In the genomic region with DNA sequence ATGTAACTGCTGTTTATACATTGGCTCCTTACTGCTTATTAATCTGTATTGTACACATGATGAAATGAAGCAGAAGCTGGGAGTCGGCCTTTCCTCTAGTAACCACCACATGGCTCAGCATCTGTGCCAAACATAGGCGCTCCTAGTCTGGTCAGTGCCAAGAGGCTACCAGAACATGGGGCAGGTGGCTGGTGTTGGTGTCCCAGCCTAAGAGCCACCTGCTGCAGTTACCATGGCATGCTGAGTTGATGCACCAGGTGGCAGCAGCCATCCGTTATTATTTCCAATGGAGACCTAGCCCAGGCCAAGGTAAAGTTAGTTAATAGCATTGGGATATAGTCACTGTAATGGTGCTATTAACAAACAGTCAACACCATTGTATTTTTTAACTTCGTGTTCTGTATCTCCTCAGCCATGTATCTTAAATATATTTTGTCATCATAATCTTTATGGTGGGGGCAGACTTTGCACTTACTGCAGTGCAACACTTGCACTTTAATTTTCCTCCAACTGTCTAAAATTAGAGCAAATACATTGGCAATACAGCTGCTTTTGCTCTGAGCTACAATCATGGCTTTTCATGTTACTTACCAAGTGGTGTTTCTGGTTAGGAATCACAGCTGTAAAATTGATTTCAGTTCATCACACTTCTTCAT, we compare ENCODE assay signal across 1 cellular context.
TF ChIP-seq lines count a peak whose summit lies in the region.

No MANE protein-coding gene starts in this region.

TF ChIP-seq in K562, 482 proteins besides CTCF, POLR2A, EP300 and RAD21 (continued from another document):
- TF ChIP-seq, protein P1, sequence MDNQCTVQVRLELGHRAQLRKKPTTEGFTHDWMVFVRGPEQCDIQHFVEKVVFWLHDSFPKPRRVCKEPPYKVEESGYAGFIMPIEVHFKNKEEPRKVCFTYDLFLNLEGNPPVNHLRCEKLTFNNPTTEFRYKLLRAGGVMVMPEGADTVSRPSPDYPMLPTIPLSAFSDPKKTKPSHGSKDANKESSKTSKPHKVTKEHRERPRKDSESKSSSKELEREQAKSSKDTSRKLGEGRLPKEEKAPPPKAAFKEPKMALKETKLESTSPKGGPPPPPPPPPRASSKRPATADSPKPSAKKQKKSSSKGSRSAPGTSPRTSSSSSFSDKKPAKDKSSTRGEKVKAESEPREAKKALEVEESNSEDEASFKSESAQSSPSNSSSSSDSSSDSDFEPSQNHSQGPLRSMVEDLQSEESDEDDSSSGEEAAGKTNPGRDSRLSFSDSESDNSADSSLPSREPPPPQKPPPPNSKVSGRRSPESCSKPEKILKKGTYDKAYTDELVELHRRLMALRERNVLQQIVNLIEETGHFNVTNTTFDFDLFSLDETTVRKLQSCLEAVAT (IDR thresholded peaks at IDR 0.05) = no peak
- TF ChIP-seq, protein P2, sequence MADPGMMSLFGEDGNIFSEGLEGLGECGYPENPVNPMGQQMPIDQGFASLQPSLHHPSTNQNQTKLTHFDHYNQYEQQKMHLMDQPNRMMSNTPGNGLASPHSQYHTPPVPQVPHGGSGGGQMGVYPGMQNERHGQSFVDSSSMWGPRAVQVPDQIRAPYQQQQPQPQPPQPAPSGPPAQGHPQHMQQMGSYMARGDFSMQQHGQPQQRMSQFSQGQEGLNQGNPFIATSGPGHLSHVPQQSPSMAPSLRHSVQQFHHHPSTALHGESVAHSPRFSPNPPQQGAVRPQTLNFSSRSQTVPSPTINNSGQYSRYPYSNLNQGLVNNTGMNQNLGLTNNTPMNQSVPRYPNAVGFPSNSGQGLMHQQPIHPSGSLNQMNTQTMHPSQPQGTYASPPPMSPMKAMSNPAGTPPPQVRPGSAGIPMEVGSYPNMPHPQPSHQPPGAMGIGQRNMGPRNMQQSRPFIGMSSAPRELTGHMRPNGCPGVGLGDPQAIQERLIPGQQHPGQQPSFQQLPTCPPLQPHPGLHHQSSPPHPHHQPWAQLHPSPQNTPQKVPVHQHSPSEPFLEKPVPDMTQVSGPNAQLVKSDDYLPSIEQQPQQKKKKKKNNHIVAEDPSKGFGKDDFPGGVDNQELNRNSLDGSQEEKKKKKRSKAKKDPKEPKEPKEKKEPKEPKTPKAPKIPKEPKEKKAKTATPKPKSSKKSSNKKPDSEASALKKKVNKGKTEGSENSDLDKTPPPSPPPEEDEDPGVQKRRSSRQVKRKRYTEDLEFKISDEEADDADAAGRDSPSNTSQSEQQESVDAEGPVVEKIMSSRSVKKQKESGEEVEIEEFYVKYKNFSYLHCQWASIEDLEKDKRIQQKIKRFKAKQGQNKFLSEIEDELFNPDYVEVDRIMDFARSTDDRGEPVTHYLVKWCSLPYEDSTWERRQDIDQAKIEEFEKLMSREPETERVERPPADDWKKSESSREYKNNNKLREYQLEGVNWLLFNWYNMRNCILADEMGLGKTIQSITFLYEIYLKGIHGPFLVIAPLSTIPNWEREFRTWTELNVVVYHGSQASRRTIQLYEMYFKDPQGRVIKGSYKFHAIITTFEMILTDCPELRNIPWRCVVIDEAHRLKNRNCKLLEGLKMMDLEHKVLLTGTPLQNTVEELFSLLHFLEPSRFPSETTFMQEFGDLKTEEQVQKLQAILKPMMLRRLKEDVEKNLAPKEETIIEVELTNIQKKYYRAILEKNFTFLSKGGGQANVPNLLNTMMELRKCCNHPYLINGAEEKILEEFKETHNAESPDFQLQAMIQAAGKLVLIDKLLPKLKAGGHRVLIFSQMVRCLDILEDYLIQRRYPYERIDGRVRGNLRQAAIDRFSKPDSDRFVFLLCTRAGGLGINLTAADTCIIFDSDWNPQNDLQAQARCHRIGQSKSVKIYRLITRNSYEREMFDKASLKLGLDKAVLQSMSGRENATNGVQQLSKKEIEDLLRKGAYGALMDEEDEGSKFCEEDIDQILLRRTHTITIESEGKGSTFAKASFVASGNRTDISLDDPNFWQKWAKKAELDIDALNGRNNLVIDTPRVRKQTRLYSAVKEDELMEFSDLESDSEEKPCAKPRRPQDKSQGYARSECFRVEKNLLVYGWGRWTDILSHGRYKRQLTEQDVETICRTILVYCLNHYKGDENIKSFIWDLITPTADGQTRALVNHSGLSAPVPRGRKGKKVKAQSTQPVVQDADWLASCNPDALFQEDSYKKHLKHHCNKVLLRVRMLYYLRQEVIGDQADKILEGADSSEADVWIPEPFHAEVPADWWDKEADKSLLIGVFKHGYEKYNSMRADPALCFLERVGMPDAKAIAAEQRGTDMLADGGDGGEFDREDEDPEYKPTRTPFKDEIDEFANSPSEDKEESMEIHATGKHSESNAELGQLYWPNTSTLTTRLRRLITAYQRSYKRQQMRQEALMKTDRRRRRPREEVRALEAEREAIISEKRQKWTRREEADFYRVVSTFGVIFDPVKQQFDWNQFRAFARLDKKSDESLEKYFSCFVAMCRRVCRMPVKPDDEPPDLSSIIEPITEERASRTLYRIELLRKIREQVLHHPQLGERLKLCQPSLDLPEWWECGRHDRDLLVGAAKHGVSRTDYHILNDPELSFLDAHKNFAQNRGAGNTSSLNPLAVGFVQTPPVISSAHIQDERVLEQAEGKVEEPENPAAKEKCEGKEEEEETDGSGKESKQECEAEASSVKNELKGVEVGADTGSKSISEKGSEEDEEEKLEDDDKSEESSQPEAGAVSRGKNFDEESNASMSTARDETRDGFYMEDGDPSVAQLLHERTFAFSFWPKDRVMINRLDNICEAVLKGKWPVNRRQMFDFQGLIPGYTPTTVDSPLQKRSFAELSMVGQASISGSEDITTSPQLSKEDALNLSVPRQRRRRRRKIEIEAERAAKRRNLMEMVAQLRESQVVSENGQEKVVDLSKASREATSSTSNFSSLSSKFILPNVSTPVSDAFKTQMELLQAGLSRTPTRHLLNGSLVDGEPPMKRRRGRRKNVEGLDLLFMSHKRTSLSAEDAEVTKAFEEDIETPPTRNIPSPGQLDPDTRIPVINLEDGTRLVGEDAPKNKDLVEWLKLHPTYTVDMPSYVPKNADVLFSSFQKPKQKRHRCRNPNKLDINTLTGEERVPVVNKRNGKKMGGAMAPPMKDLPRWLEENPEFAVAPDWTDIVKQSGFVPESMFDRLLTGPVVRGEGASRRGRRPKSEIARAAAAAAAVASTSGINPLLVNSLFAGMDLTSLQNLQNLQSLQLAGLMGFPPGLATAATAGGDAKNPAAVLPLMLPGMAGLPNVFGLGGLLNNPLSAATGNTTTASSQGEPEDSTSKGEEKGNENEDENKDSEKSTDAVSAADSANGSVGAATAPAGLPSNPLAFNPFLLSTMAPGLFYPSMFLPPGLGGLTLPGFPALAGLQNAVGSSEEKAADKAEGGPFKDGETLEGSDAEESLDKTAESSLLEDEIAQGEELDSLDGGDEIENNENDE (IDR thresholded peaks at IDR 0.05; ENCODE audit: low read depth, low read length) = no peak
- no peak for TF ChIP-seq CEBPB (tag; IDR thresholded peaks at IDR 0.05)
